Comparison of ENCODE assay signal across 40 cellular contexts in genomic region chr6:104239971-104240370, GRCh38.
"Had no signal": no experiment of that assay in that cellular context is flagged by ENCODE, and none has a peak within 500 bp of the region (broad histone marks: within the 10 kb centered on the region; RNA-seq: fewer than 3 reads in every experiment).

No MANE protein-coding gene starts in this region.

- H3K36me3 Mint-ChIP-seq: activated naive CD4-positive, alpha-beta T cell treated with anti-CD3 and anti-CD28 coated beads, Interleukin-2, amount 10 ng/mL, durations not matched to agents 7 days and 5 days; activated naive CD4-positive, alpha-beta T cell treated with anti-CD3 and anti-CD28 coated beads, Interleukin-2, amount 50 U/mL, for 24 hours; activated naive CD4-positive, alpha-beta T cell treated with anti-CD3 and anti-CD28 coated beads, Interleukin-2, amount 50 U/mL, for 72 hours; activated naive CD8-positive, alpha-beta T cell; activated naive CD8-positive, alpha-beta T cell treated with anti-CD3 and anti-CD28 coated beads for 36 hours; activated naive CD8-positive, alpha-beta T cell treated with anti-CD3 and anti-CD28 coated beads, Interleukin-2, amount 10 ng/mL, durations not matched to agents 7 days and 5 days; brain had no signal

- H3K27ac ChIP-seq: adrenal gland, ascending aorta, body of pancreas, brain microvascular endothelial cell, breast epithelium, cardiac muscle cell had no signal

- H3K27me3 Mint-ChIP-seq: activated naive CD4-positive, alpha-beta T cell treated with anti-CD3 and anti-CD28 coated beads, Interleukin-2, amount 10 ng/mL, durations not matched to agents 7 days and 5 days; activated naive CD8-positive, alpha-beta T cell; activated naive CD8-positive, alpha-beta T cell treated with anti-CD3 and anti-CD28 coated beads for 36 hours; activated naive CD8-positive, alpha-beta T cell treated with anti-CD3 and anti-CD28 coated beads, Interleukin-2, amount 10 ng/mL, durations not matched to agents 7 days and 5 days; activated T-cell treated with anti-CD3 and anti-CD28 coated beads, Interleukin-2, amount 50 U/mL, for 24 hours; central memory CD8-positive, alpha-beta T cell had no signal

- FAIRE-seq: astrocyte, bronchial epithelial cell had no signal

- H3K36me3 ChIP-seq: adrenal gland, ascending aorta, brain microvascular endothelial cell, breast epithelium, cardiac muscle cell had no signal

- H3K4me3 ChIP-seq: adrenal gland, ascending aorta, body of pancreas, breast epithelium, cardiac muscle cell had no signal

- DNase-seq: activated effector memory CD4-positive, alpha-beta T cell treated with anti-CD3 and anti-CD28 coated beads, Interleukin-2, amount 50 U/mL, for 16 hours; activated effector memory CD4-positive, alpha-beta T cell treated with Interleukin-2 at 50 U/mL for 16 hours; activated gamma-delta T cell; activated gamma-delta T cell treated with Interleukin-2 at 50 U/mL for 16 hours; activated naive CD4-positive, alpha-beta T cell treated with anti-CD3 and anti-CD28 coated beads for 36 hours; activated naive CD4-positive, alpha-beta T cell treated with anti-CD3 and anti-CD28 coated beads, Interleukin-2, amount 10 ng/mL, durations not matched to agents 7 days and 5 days; activated naive CD4-positive, alpha-beta T cell treated with anti-CD3 and anti-CD28 coated beads, Interleukin-2, amount 50 U/mL, for 16 hours; activated naive CD4-positive, alpha-beta T cell treated with Interleukin-2 at 50 U/mL for 16 hours; activated naive CD8-positive, alpha-beta T cell treated with anti-CD3 and anti-CD28 coated beads for 36 hours; activated naive CD8-positive, alpha-beta T cell treated with anti-CD3 and anti-CD28 coated beads, Interleukin-2, amount 10 ng/mL, durations not matched to agents 7 days and 5 days; activated naive CD8-positive, alpha-beta T cell treated with anti-CD3 and anti-CD28 coated beads, Interleukin-2, amount 50 U/mL, for 24 hours; activated T-cell treated with anti-CD3 and anti-CD28 coated beads for 4 hours; activated T-cell treated with anti-CD3 and anti-CD28 coated beads, Interleukin-2, amount 50 U/mL, for 1 hour; activated T-cell treated with anti-CD3 and anti-CD28 coated beads, Interleukin-2, amount 50 U/mL, for 24 hours; activated T-cell treated with anti-CD3 and anti-CD28 coated beads, Interleukin-2, amount 50 U/mL, for 4 hours; activated T-cell treated with anti-CD3 and anti-CD28 coated beads, Interleukin-2, amount 50 U/mL, for 48 hours; activated T-cell treated with anti-CD3 and anti-CD28 coated beads, Interleukin-2, amount 50 U/mL, for 72 hours; adrenal gland; amniotic stem cell; amygdala; anterior cingulate cortex; aorta; body of pancreas; brain microvascular endothelial cell; caudate nucleus; central memory CD4-positive, alpha-beta T cell; cerebellar nuclear complex had no signal

- H3K4me1 ChIP-seq: adrenal gland, ascending aorta, body of pancreas, breast epithelium had no signal

- H3K4me1 Mint-ChIP-seq: activated naive CD4-positive, alpha-beta T cell treated with anti-CD3 and anti-CD28 coated beads, Interleukin-2, amount 10 ng/mL, durations not matched to agents 7 days and 5 days; activated naive CD4-positive, alpha-beta T cell treated with anti-CD3 and anti-CD28 coated beads, Interleukin-2, amount 50 U/mL, for 24 hours; activated naive CD8-positive, alpha-beta T cell treated with anti-CD3 and anti-CD28 coated beads for 36 hours; activated naive CD8-positive, alpha-beta T cell treated with anti-CD3 and anti-CD28 coated beads, Interleukin-2, amount 10 ng/mL, durations not matched to agents 7 days and 5 days; activated naive CD8-positive, alpha-beta T cell treated with anti-CD3 and anti-CD28 coated beads, Interleukin-2, amount 50 U/mL, for 24 hours; activated T-helper 17 cell treated with anti-CD3 and anti-CD28 coated beads, Interleukin-2, amount 50 U/mL, for 72 hours; brain; central memory CD8-positive, alpha-beta T cell had no signal

- H3K9me3 Mint-ChIP-seq: activated naive CD4-positive, alpha-beta T cell treated with anti-CD3 and anti-CD28 coated beads for 36 hours; activated T-cell treated with anti-CD3 and anti-CD28 coated beads, Interleukin-2, amount 50 U/mL, for 4 hours; activated T-helper 1 cell treated with anti-CD3 and anti-CD28 coated beads, Interleukin-12 subunit alpha, Interleukin-12 subunit beta, Interleukin-2, Interleukin-4 antibody, amounts not matched to agents 30 ng/mL and 10 ng/mL and 1 ng/mL, durations not matched to agents 14 hours and 24 hours and 36 hours; activated T-helper 17 cell treated with anti-CD3 and anti-CD28 coated beads, Interleukin-2, amount 50 U/mL, for 72 hours; activated T-helper 2 cell treated with anti-CD3 and anti-CD28 coated beads, Interferon-gamma antibody, Interleukin-2, Interleukin-4, amounts not matched to agents 10 μg/mL and 5 μg/mL and 100 μg/mL, durations not matched to agents 14 hours and 24 hours and 36 hours; central memory CD8-positive, alpha-beta T cell had no signal

- H3K27ac Mint-ChIP-seq: activated naive CD4-positive, alpha-beta T cell treated with anti-CD3 and anti-CD28 coated beads for 36 hours; activated naive CD4-positive, alpha-beta T cell treated with anti-CD3 and anti-CD28 coated beads, Interleukin-2, amount 10 ng/mL, durations not matched to agents 7 days and 5 days; activated naive CD4-positive, alpha-beta T cell treated with anti-CD3 and anti-CD28 coated beads, Interleukin-2, amount 50 U/mL, for 24 hours; activated naive CD4-positive, alpha-beta T cell treated with anti-CD3 and anti-CD28 coated beads, Interleukin-2, amount 50 U/mL, for 72 hours; activated naive CD8-positive, alpha-beta T cell; activated naive CD8-positive, alpha-beta T cell treated with anti-CD3 and anti-CD28 coated beads for 36 hours; activated naive CD8-positive, alpha-beta T cell treated with anti-CD3 and anti-CD28 coated beads, Interleukin-2, amount 10 ng/mL, durations not matched to agents 7 days and 5 days; activated naive CD8-positive, alpha-beta T cell treated with anti-CD3 and anti-CD28 coated beads, Interleukin-2, amount 50 U/mL, for 24 hours; activated T-cell treated with anti-CD3 and anti-CD28 coated beads, Interleukin-2, amount 50 U/mL, for 24 hours; activated T-cell treated with anti-CD3 and anti-CD28 coated beads, Interleukin-2, amount 50 U/mL, for 72 hours; activated T-helper 1 cell treated with anti-CD3 and anti-CD28 coated beads, Interleukin-12 subunit alpha, Interleukin-12 subunit beta, Interleukin-2, Interleukin-4 antibody, amounts not matched to agents 30 ng/mL and 10 ng/mL and 1 ng/mL, durations not matched to agents 14 hours and 24 hours and 36 hours; activated T-helper 17 cell treated with anti-CD3 and anti-CD28 coated beads, Interleukin-2, amount 50 U/mL, for 72 hours; activated T-helper 2 cell treated with anti-CD3 and anti-CD28 coated beads, Interferon-gamma antibody, Interleukin-2, Interleukin-4, amounts not matched to agents 10 μg/mL and 5 μg/mL and 100 μg/mL, durations not matched to agents 14 hours and 24 hours and 36 hours; brain had no signal

- H3K27me3 ChIP-seq: adrenal gland, ascending aorta, body of pancreas, brain microvascular endothelial cell, breast epithelium, cardiac muscle cell had no signal

- H3K9me3 ChIP-seq: adrenal gland, ascending aorta, body of pancreas, breast epithelium had no signal

- H3K4me3 Mint-ChIP-seq: activated naive CD4-positive, alpha-beta T cell treated with anti-CD3 and anti-CD28 coated beads for 36 hours; activated naive CD4-positive, alpha-beta T cell treated with anti-CD3 and anti-CD28 coated beads, Interleukin-2, amount 10 ng/mL, durations not matched to agents 7 days and 5 days; activated naive CD4-positive, alpha-beta T cell treated with anti-CD3 and anti-CD28 coated beads, Interleukin-2, amount 50 U/mL, for 24 hours; activated naive CD8-positive, alpha-beta T cell; activated naive CD8-positive, alpha-beta T cell treated with anti-CD3 and anti-CD28 coated beads for 36 hours; activated naive CD8-positive, alpha-beta T cell treated with anti-CD3 and anti-CD28 coated beads, Interleukin-2, amount 10 ng/mL, durations not matched to agents 7 days and 5 days; activated naive CD8-positive, alpha-beta T cell treated with anti-CD3 and anti-CD28 coated beads, Interleukin-2, amount 50 U/mL, for 24 hours; activated T-cell treated with anti-CD3 and anti-CD28 coated beads, Interleukin-2, amount 50 U/mL, for 24 hours; activated T-cell treated with anti-CD3 and anti-CD28 coated beads, Interleukin-2, amount 50 U/mL, for 4 hours; activated T-cell treated with anti-CD3 and anti-CD28 coated beads, Interleukin-2, amount 50 U/mL, for 72 hours; activated T-helper 1 cell treated with anti-CD3 and anti-CD28 coated beads, Interleukin-12 subunit alpha, Interleukin-12 subunit beta, Interleukin-2, Interleukin-4 antibody, amounts not matched to agents 30 ng/mL and 10 ng/mL and 1 ng/mL, durations not matched to agents 14 hours and 24 hours and 36 hours; activated T-helper 17 cell treated with anti-CD3 and anti-CD28 coated beads, Interleukin-2, amount 50 U/mL, for 72 hours; brain; central memory CD8-positive, alpha-beta T cell had no signal
